16 cellular contexts compared by ENCODE assay signal in genomic region chr1:21639594-21640041, GRCh38. TPM values are rescaled to one million over a fixed set of nuclear protein-coding genes. Genes with fewer than 3 reads are reported as not detected.
DNase-seq lines count a peak whose midpoint lies in the region; ATAC-seq and TF ChIP-seq lines count a peak whose summit lies in the region.
"Had no signal": no experiment of that assay in that cellular context is flagged by ENCODE, and none has a peak within 500 bp of the region (broad histone marks: within the 10 kb centered on the region; RNA-seq: fewer than 3 reads in every experiment).

No MANE protein-coding gene starts in this region.

- peak overlapping the region; percentile 67 for H3K27ac ChIP-seq in HUES48 (ENCODE audit: low read depth, low read length)
- H3K27ac ChIP-seq: KMS-11, SK-N-MC had no signal

- H3K4me3 ChIP-seq in HUES48 (ENCODE audit: low read depth, low read length) (no peak overlapping the region), epithelial cell of esophagus (ENCODE audit: low read length) (no peak overlapping the region), foreskin fibroblast (ENCODE audit: low read depth in 1 of 2, low read length in 2 of 2) (no peak overlapping the region)
- H3K4me3 ChIP-seq: SK-N-MC had no signal

- TF ChIP-seq CTCF in epithelial cell of esophagus (IDR thresholded peaks at IDR 0.05; ENCODE audit: insufficient read depth, low read depth, low read length, missing control alignments) (no peak), foreskin fibroblast (IDR thresholded peaks at IDR 0.05; ENCODE audit: low read depth, low read length) (no peak)

- no peaks in the 10 kb centered on the region for H3K9me3 ChIP-seq in HUES48 (ENCODE audit: control insufficient read depth, insufficient read depth, low read length)

- H3K4me1 ChIP-seq in HUES48 (ENCODE audit: control insufficient read depth, insufficient read depth, low read length) = peaks cover 15% of the 10 kb centered on the region

- no peak overlapping the region for H3K9ac ChIP-seq in HUES48 (ENCODE audit: low read depth, low read length)
- H3K9ac ChIP-seq: KMS-11 had no signal

- H3K27me3 ChIP-seq in HUES48 (ENCODE audit: control insufficient read depth, insufficient read depth, low read length) = no peaks in the 10 kb centered on the region

- peak; percentile 22 for DNase-seq in A172 (ENCODE audit: low spot score)
- peak; percentile 23 for DNase-seq in epithelial cell of esophagus (ENCODE audit: low read depth)
- peak in 39 of 56 donors; percentile 25 to 90 (median 65) for DNase-seq in nucleus accumbens (lab: John Stamatoyannopoulos, UW)
- DNase-seq in NCI-H2081 (lab: John Stamatoyannopoulos, UW) = no peak
- no peak for DNase-seq in foreskin fibroblast
- DNase-seq in SHP77 (lab: John Stamatoyannopoulos, UW) = no peak
- DNase-seq: activated CD4-positive, alpha-beta memory T cell treated with anti-CD3 and anti-CD28 coated beads for 36 hours; GOT3; NCI-H1105 treated with DMSO at 0.1 percent for 48 hours; NCI-H226; retina; stimulated activated CD4-positive, alpha-beta T cell treated with anti-CD3 and anti-CD28 coated beads, Interleukin-4, amount 100 ng/mL, for 1 hour had no signal

- no peaks in the 10 kb centered on the region for H3K36me3 ChIP-seq in HUES48 (ENCODE audit: control insufficient read depth, insufficient read depth, low read length)

- ATAC-seq in HG03432 (IDR thresholded peaks at IDR 0.05; ENCODE audit: unreplicated experiment) = no peak

RNA-seq across cellular contexts. Expression of gene RAP1GAP, which starts 29.5 kb away (rescaled TPM):
- total RNA-seq in A172 (2014; rRNA removed; shearing (Covaris generic)) = 0.93 and 1.1 TPM in 2 replicates

Comparison
In these comparisons a context has a peak if more than half of its experiments do, and no peak if none do; other contexts are left out.
1. DNase-seq: peak in A172 (single experiment), epithelial cell of esophagus (single experiment) and nucleus accumbens (39 of 56); none in NCI-H2081 (0 of 2), foreskin fibroblast (0 of 2) and SHP77 (0 of 2).